Comparison of ENCODE assay signal across 10 cellular contexts in the genomic region with DNA sequence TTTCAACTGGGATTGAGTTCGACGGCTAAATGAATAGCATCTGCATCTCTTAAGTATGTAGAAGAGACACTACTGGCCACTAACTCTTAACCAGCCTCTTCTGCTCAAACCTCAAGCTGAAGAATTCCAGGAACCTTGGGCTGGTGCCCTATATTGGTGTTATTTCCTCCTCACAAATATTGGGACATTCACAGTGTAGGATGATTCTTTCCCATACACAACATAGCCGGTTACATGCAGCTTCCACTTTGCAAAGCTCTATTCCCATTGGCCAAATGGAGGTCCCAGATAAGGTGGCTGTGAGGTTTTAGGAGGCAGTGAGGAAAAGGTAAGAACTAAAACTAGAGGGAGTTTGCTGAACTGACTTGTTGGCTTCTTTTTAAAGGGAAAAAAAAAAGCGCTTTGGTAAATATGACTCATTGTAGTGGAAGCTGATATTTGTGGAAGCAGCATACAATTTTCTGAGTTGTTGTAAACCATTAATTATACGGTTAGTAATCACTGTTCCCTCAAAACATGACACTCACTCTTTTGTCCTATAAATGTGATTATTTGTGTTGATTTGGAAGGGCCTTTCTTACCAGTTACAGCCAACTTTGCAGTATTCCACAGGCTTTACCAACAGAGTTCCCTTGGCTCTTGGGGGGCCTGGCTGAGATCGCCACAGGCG. TPM values are rescaled to one million over a fixed set of nuclear protein-coding genes. Genes with fewer than 3 reads are reported as not detected.
DNase-seq lines count a peak whose midpoint lies in the region; ATAC-seq, FAIRE-seq and TF ChIP-seq lines count a peak whose summit lies in the region.
"Had no signal": no experiment of that assay in that cellular context is flagged by ENCODE, and none has a peak within 500 bp of the region (broad histone marks: within the 10 kb centered on the region; RNA-seq: fewer than 3 reads in every experiment).

No MANE protein-coding gene starts in this region.

- POLR2A ChIA-PET in IMR-90 (lab: Charles Lee; ENCODE audit: unreplicated experiment) (no interaction called here), HepG2 (lab: Yijun Ruan, JAX) (interaction anchor here (1.0 to 1.3 kb wide), 3 partner anchors 12 to 244 kb away, joined by 3 read pairs; partner anchors contain the start of gene XBP1)

- H2BK5ac ChIP-seq in IMR-90 (ENCODE audit: low read depth, low read length, poor library complexity, severe bottlenecking): peak overlapping the region; percentile 89

- H3K79me2 ChIP-seq in HepG2 (ENCODE audit: insufficient read depth, low read length): peaks cover 29% of the 10 kb centered on the region

- peak overlapping the region; percentile 80; the same call in 1 of the 3 replicates for H2BK15ac ChIP-seq in IMR-90 (ENCODE audit: low read depth, low read length)

- H3K27ac ChIP-seq in IMR-90 (ENCODE audit: insufficient read depth, low read length) (peak overlapping the region; percentile 67), HepG2 (ENCODE audit: extremely low read length, insufficient read depth, low read length) (peak overlapping the region; percentile 53), tibial nerve (peak overlapping the region in 3 of 4 donors; percentile 15 to 81 (median 72))
- H3K27ac ChIP-seq: SK-N-MC had no signal

- H3K79me1 ChIP-seq in IMR-90 (ENCODE audit: low read depth in 1 of 2, low read length in 2 of 2): peaks cover 0 to 5% of the 10 kb centered on the region in 2 experiments; a peak in 2 of 4 replicates

- peak overlapping the region; percentile 82 for H2BK120ac ChIP-seq in IMR-90 (ENCODE audit: low read depth, low read length)

- H2AK5ac ChIP-seq in IMR-90 (ENCODE audit: low read depth, low read length): peak overlapping the region; percentile 76

- TF ChIP-seq RAD21 in IMR-90 (IDR thresholded peaks at IDR 0.05; ENCODE audit: low read length): no peak
- no peak for TF ChIP-seq RAD21 in HepG2 (CRISPR knock-in tag; IDR thresholded peaks at IDR 0.05)

- TF ChIP-seq EP300 in HepG2 (IDR thresholded peaks at IDR 0.05; ENCODE audit: low read depth in 2 of 2, low read length in 2 of 2) (no peak), HepG2 (CRISPR knock-in tag; IDR thresholded peaks at IDR 0.05; ENCODE audit: borderline replicate concordance) (no peak), tibial nerve (IDR thresholded peaks at IDR 0.05) (no peak)

- H3K4me2 ChIP-seq in IMR-90 (ENCODE audit: low read depth, low read length) (peak overlapping the region; percentile 88), HepG2 (ENCODE audit: low read depth, low read length) (no peak overlapping the region)

- H3K14ac ChIP-seq in IMR-90 (replicated peaks; ENCODE audit: low read depth, low read length): peak overlapping the region; percentile 65; the same call in 1 of the 2 replicates

- no peak overlapping the region for H3K23ac ChIP-seq in IMR-90 (ENCODE audit: low read depth, low read length)

- H3K36me3 ChIP-seq in IMR-90 (ENCODE audit: control insufficient read depth, insufficient read depth, low read length) (peaks cover 9% of the 10 kb centered on the region), HepG2 (replicated peaks in 1 of 2; ENCODE audit: control insufficient read depth in 1 of 2, insufficient read depth in 2 of 2, low read length in 2 of 2) (peaks cover 40 to 89% of the 10 kb centered on the region in 2 experiments), tibial nerve (peaks cover 0 to 57% (median 0%) of the 10 kb centered on the region in 3 donors)

- H3K27me3 ChIP-seq in IMR-90 (ENCODE audit: control insufficient read depth, insufficient read depth, low read length) (no peaks in the 10 kb centered on the region), HepG2 (ENCODE audit: control insufficient read depth in 1 of 2, insufficient read depth in 2 of 2, low read length in 2 of 2) (no peaks in the 10 kb centered on the region), tibial nerve (no peaks in the 10 kb centered on the region)

- H4K20me1 ChIP-seq in IMR-90 (ENCODE audit: insufficient read depth, low read length): peaks cover 16% of the 10 kb centered on the region
- peaks cover 9% of the 10 kb centered on the region for H4K20me1 ChIP-seq in HepG2 (ENCODE audit: insufficient read depth, low read length)

- BruUV-seq in IMR-90 (replicated peaks; lab: Mats Ljungman, UMichigan): no TSS peak
- BruUV-seq in HepG2 (replicated peaks; lab: Mats Ljungman, UMichigan): no TSS peak

- peak overlapping the region; percentile 66 for H2AK9ac ChIP-seq in IMR-90 (replicated peaks; ENCODE audit: low read depth, low read length, poor library complexity)

- no CpG with 5 or more reads among the region's 7 CpGs for WGBS in IMR-90 (ENCODE audit: extremely low coverage in 2 of 2, insufficient read length in 1 of 2), 2 experiments
- WGBS in HepG2 (ENCODE audit: low lambda C conversion rate): 93% methylated on average over 6 of the region's 7 CpGs
- 69 to 75% methylated on average over 7 of the region's 7 CpGs for WGBS in tibial nerve, 2 donors

- H3K4me1 ChIP-seq in IMR-90 (ENCODE audit: control insufficient read depth, insufficient read depth, low read length) (peaks cover 12% of the 10 kb centered on the region), HepG2 (ENCODE audit: insufficient read depth, low read length) (peaks cover 59% of the 10 kb centered on the region), tibial nerve (peaks cover 0 to 35% (median 15%) of the 10 kb centered on the region in 4 donors)

- no peaks in the 10 kb centered on the region for H3K9me3 ChIP-seq in IMR-90 (ENCODE audit: control insufficient read depth, insufficient read depth, low read length)
- H3K9me3 ChIP-seq in HepG2 (ENCODE audit: low read length): no peaks in the 10 kb centered on the region
- H3K9me3 ChIP-seq in tibial nerve: no peaks in the 10 kb centered on the region

- H3K18ac ChIP-seq in IMR-90 (ENCODE audit: low read depth, low read length): peak overlapping the region; percentile 67

- TF ChIP-seq CTCF in IMR-90 (conservative IDR thresholded peaks at IDR 0.05; ENCODE audit: low read depth, low read length) (no peak), cardiac fibroblast (IDR thresholded peaks at IDR 0.05; ENCODE audit: low read depth, low read length) (no peak), HepG2 (CRISPR knock-in tag; IDR thresholded peaks at IDR 0.05) (no peak), tibial nerve (IDR thresholded peaks at IDR 0.05) (no peak)

- TF ChIP-seq POLR2A in IMR-90 (IDR thresholded peaks at IDR 0.05; ENCODE audit: low read depth, low read length): no peak
- no peak for TF ChIP-seq POLR2A in HepG2 (IDR thresholded peaks at IDR 0.05; ENCODE audit: insufficient read depth in 1 of 2, low read depth in 2 of 2, low read length in 2 of 2)
- no peak for TF ChIP-seq POLR2A in tibial nerve (IDR thresholded peaks at IDR 0.05)

- peak overlapping the region; percentile 68 for H4K91ac ChIP-seq in IMR-90 (ENCODE audit: insufficient read depth, low read depth, low read length)

- CTCF ChIA-PET in IMR-90 (lab: Yijun Ruan, JAX) (interaction anchor here (0.6 to 0.8 kb wide), 3 partner anchors 26 to 310 kb away, joined by 3 to 4 read pairs (median 4); no protein-coding TSS in a partner anchor), HepG2 (lab: Yijun Ruan, JAX; ENCODE audit: low intra/inter-chr PET ratio, low total read pairs) (interaction anchor here (0.7 kb wide), 1 partner anchor 30 kb away, joined by 3 read pairs; no protein-coding TSS in a partner anchor)

- ATAC-seq in IMR-90 (ENCODE audit: low read depth) (peak; percentile 49), HepG2 (no peak)

- no peak overlapping the region for H3K56ac ChIP-seq in IMR-90 (ENCODE audit: extremely low read depth, insufficient read depth, low read length)

- peak overlapping the region in 1 of 2 experiments; percentile 57; a peak in 2 of 4 replicates for H4K8ac ChIP-seq in IMR-90 (ENCODE audit: low read depth in 2 of 2, low read length in 2 of 2)

- intact Hi-C loops in IMR-90 (cut with micrococcal nuclease) (loop anchor here (1.0 kb wide), 2 partner anchors 110 to 201 kb away; no protein-coding TSS in a partner anchor), HepG2 (cut with micrococcal nuclease; ENCODE audit: unreplicated experiment) (loop anchor here (5.0 kb wide), 1 partner anchor 108 kb away; no protein-coding TSS in a partner anchor)

- in situ Hi-C loops in IMR-90 (cut with MboI; ENCODE audit: low sequenced_read_pairs): loop anchor here (10.0 kb wide), 1 partner anchor 201 kb away; no protein-coding TSS in a partner anchor
- in situ Hi-C loops in HepG2 (cut with HindIII; ENCODE audit: extremely low pct_ligation_motif_present, low pct_unique_long_range_greater_than_20kb): no loop called here

- H3K9ac ChIP-seq in IMR-90 (ENCODE audit: low read depth, low read length) (no peak overlapping the region), HepG2 (ENCODE audit: insufficient read depth, low read depth, low read length) (no peak overlapping the region)

- FAIRE-seq in HepG2 (lab: Jason Lieb, UNC): no peak

- peak overlapping the region; percentile 66 for H2BK20ac ChIP-seq in IMR-90 (ENCODE audit: low read depth, low read length)

- dilution Hi-C loops in IMR-90 (cut with HindIII; ENCODE audit: low sequenced_read_pairs, unreplicated experiment): no loop called here

- H3K4me3 ChIP-seq in IMR-90 (ENCODE audit: insufficient read depth, low read depth, low read length) (no peak overlapping the region), cardiac fibroblast (replicated peaks in 1 of 2; ENCODE audit: low read depth in 2 of 2, low read length in 2 of 2) (no peak overlapping the region), HepG2 (replicated peaks in 1 of 3; ENCODE audit: insufficient read depth in 1 of 3, low read depth in 2 of 3, low read length in 3 of 3) (no peak overlapping the region), tibial nerve (no peak overlapping the region)
- H3K4me3 ChIP-seq: SK-N-MC had no signal

- H2AFZ ChIP-seq in IMR-90 (replicated peaks; ENCODE audit: low read length, poor library complexity): peak overlapping the region; percentile 78
- no peak overlapping the region for H2AFZ ChIP-seq in HepG2 (ENCODE audit: low read length)

- DNase-seq in IMR-90 (peak; percentile 66), cardiac fibroblast (ENCODE audit: low read depth in 2 of 2) (peak; percentile 64), HepG2 (ENCODE audit: low spot score) (no peak), tibial nerve (ENCODE audit: low spot score in 2 of 2) (no peak), NCI-H226 (no peak), anterior cingulate cortex (lab: John Stamatoyannopoulos, UW) (no peak), NCI-H2107 (lab: John Stamatoyannopoulos, UW) (no peak)
- no peak for DNase-seq in stimulated activated naive CD4-positive, alpha-beta T cell treated with Interleukin-2 at 50 U/mL for 16 hours (lab: John Stamatoyannopoulos, UW)
- DNase-seq: nucleus accumbens had no signal

- H4K5ac ChIP-seq in IMR-90 (ENCODE audit: low read depth, low read length): peak overlapping the region; percentile 53; the same call in 1 of the 2 replicates

- H3K9me1 ChIP-seq in IMR-90 (ENCODE audit: insufficient read depth, low read length): peaks cover 23% of the 10 kb centered on the region

- peak overlapping the region; percentile 67 for H3K4ac ChIP-seq in IMR-90 (ENCODE audit: low read depth, low read length)

RNA-seq across cellular contexts. Expression of gene C22orf31, which starts 17.6 kb away (rescaled TPM):
- total RNA-seq in IMR-90 (2012; rRNA removed) (not detected in 2 replicates), HepG2 (2016; rRNA removed; fragmentation: Illumina TruSeq; extraction: Trizol) (not detected in 2 replicates), tibial nerve (not detected)
- polyA plus RNA-seq in IMR-90 (2012; rRNA removed) (not detected in 2 replicates), HepG2 (2011; rRNA removed) (not detected in 2 replicates)
- not detected in 2 replicates for polyA plus RNA-seq in IMR-90 (2012; cell fraction: cytosol; rRNA removed)
- polyA plus RNA-seq in IMR-90 (2012; cell fraction: nucleus; rRNA removed; ENCODE audit: low replicate concordance): not detected in 2 replicates
- total RNA-seq in HepG2 (2016; cell fraction: cytosol; rRNA removed; fragmentation: Illumina TruSeq; extraction: Trizol; ENCODE audit: low read depth): not detected in 2 replicates
- total RNA-seq in HepG2 (2016; cell fraction: insoluble cytoplasmic fraction; rRNA removed; fragmentation: Illumina TruSeq; extraction: Trizol): 0.19 TPM in 1 of 2 replicates, not detected in the other
- total RNA-seq in HepG2 (2016; cell fraction: membrane; rRNA removed; fragmentation: Illumina TruSeq; extraction: Trizol): not detected in 2 replicates
- total RNA-seq in HepG2 (2016; cell fraction: nucleus; rRNA removed; fragmentation: Illumina TruSeq; extraction: Trizol): not detected in 2 replicates
- polyA plus RNA-seq in HepG2 (2011; cell fraction: cytosol; rRNA removed): not detected in 2 replicates
- polyA plus RNA-seq in HepG2 (2011; cell fraction: nucleus; rRNA removed): not detected in 2 replicates
- polyA plus RNA-seq in HepG2 (2012): not detected in 2 replicates
- 0.25 TPM in 1 of 2 replicates, not detected in the other for polyA plus RNA-seq in HepG2 (2016; cell fraction: cytosol; fragmentation: Illumina TruSeq; extraction: Trizol; ENCODE audit: low read depth)
- polyA plus RNA-seq in HepG2 (2016; cell fraction: insoluble cytoplasmic fraction; fragmentation: Illumina TruSeq; extraction: Trizol; ENCODE audit: low read depth): not detected in 2 replicates
- polyA plus RNA-seq in HepG2 (2016; cell fraction: membrane; fragmentation: Illumina TruSeq; extraction: Trizol; ENCODE audit: low read depth): not detected in 2 replicates
- not detected in 2 replicates for polyA plus RNA-seq in HepG2 (2016; cell fraction: nucleus; fragmentation: Illumina TruSeq; extraction: Trizol; ENCODE audit: insufficient read depth, low read depth)
- not detected in 2 replicates for polyA minus RNA-seq in HepG2 (2011; rRNA and poly(A)+ RNA removed; ENCODE audit: low replicate concordance)
- not detected in 2 replicates for polyA minus RNA-seq in HepG2 (2011; cell fraction: cytosol; rRNA and poly(A)+ RNA removed)
- not detected in 2 replicates for polyA minus RNA-seq in HepG2 (2011; cell fraction: nucleus; rRNA and poly(A)+ RNA removed)

RNA-seq across cellular contexts. Expression of gene KREMEN1, which starts 28.8 kb away (rescaled TPM):
- total RNA-seq in IMR-90 (2012; rRNA removed) (2.5 and 2.9 TPM in 2 replicates), HepG2 (2016; rRNA removed; fragmentation: Illumina TruSeq; extraction: Trizol) (10.2 and 13.8 TPM in 2 replicates), tibial nerve (10 to 100 TPM in 3 of 4 donors, 1 to 10 TPM in 1; 5.4 to 15.1 (median 12.9) TPM)
- polyA plus RNA-seq in IMR-90 (2012; rRNA removed) (4.6 and 5.1 TPM in 2 replicates), HepG2 (2011; rRNA removed) (8.9 and 9.8 TPM in 2 replicates)
- polyA plus RNA-seq in IMR-90 (2012; cell fraction: cytosol; rRNA removed): 2.1 and 4.9 TPM in 2 replicates
- polyA plus RNA-seq in IMR-90 (2012; cell fraction: nucleus; rRNA removed; ENCODE audit: low replicate concordance): 2.4 and 2.8 TPM in 2 replicates
- total RNA-seq in HepG2 (2016; cell fraction: cytosol; rRNA removed; fragmentation: Illumina TruSeq; extraction: Trizol; ENCODE audit: low read depth): 1.6 and 2.8 TPM in 2 replicates
- 8.1 and 13.9 TPM in 2 replicates for total RNA-seq in HepG2 (2016; cell fraction: insoluble cytoplasmic fraction; rRNA removed; fragmentation: Illumina TruSeq; extraction: Trizol)
- 6.5 and 7.3 TPM in 2 replicates for total RNA-seq in HepG2 (2016; cell fraction: membrane; rRNA removed; fragmentation: Illumina TruSeq; extraction: Trizol)
- 10.2 and 12.6 TPM in 2 replicates for total RNA-seq in HepG2 (2016; cell fraction: nucleus; rRNA removed; fragmentation: Illumina TruSeq; extraction: Trizol)
- polyA plus RNA-seq in HepG2 (2011; cell fraction: cytosol; rRNA removed): 8.5 and 10.8 TPM in 2 replicates
- polyA plus RNA-seq in HepG2 (2011; cell fraction: nucleus; rRNA removed): 5.2 and 6.3 TPM in 2 replicates
- 5.6 and 7.9 TPM in 2 replicates for polyA plus RNA-seq in HepG2 (2012)
- polyA plus RNA-seq in HepG2 (2016; cell fraction: cytosol; fragmentation: Illumina TruSeq; extraction: Trizol; ENCODE audit: low read depth): 1.5 TPM in 2 replicates
- 9.5 and 11.0 TPM in 2 replicates for polyA plus RNA-seq in HepG2 (2016; cell fraction: insoluble cytoplasmic fraction; fragmentation: Illumina TruSeq; extraction: Trizol; ENCODE audit: low read depth)
- 4.1 and 5.6 TPM in 2 replicates for polyA plus RNA-seq in HepG2 (2016; cell fraction: membrane; fragmentation: Illumina TruSeq; extraction: Trizol; ENCODE audit: low read depth)
- 20.4 and 21.5 TPM in 2 replicates for polyA plus RNA-seq in HepG2 (2016; cell fraction: nucleus; fragmentation: Illumina TruSeq; extraction: Trizol; ENCODE audit: insufficient read depth, low read depth)
- polyA minus RNA-seq in HepG2 (2011; rRNA and poly(A)+ RNA removed; ENCODE audit: low replicate concordance): 1.5 and 13.8 TPM in 2 replicates
- 5.3 and 6.3 TPM in 2 replicates for polyA minus RNA-seq in HepG2 (2011; cell fraction: cytosol; rRNA and poly(A)+ RNA removed)
- polyA minus RNA-seq in HepG2 (2011; cell fraction: nucleus; rRNA and poly(A)+ RNA removed): 1.8 and 2.7 TPM in 2 replicates

Comparison
In these comparisons a context has a peak if more than half of its experiments do, and no peak if none do; other contexts are left out.
1. DNase-seq: peak in IMR-90 (single experiment) and cardiac fibroblast (2 of 2); none in HepG2 (single experiment), tibial nerve (0 of 2), NCI-H226 (single experiment), stimulated activated naive CD4-positive, alpha-beta T cell treated with Interleukin-2 at 50 U/mL for 16 hours (single experiment), anterior cingulate cortex (0 of 58) and NCI-H2107 (single experiment).
2. Peak in every context shown above with its lines, with median percentiles within 50 percentile points of each other: H3K27ac ChIP-seq.